ENCODE assay signal across 2 cellular contexts in genomic region chr3:60582285-60582684, GRCh38.
TF ChIP-seq lines count a peak whose summit lies in the region.

No MANE protein-coding gene starts in this region.

TF ChIP-seq in IMR-90, 13 proteins besides CTCF, POLR2A, EP300 and RAD21 (continued from another document):
- TF ChIP-seq ELK1 (IDR thresholded peaks at IDR 0.05; ENCODE audit: borderline replicate concordance, low read depth, low read length) (no peak), USF2 (IDR thresholded peaks at IDR 0.05; ENCODE audit: low read depth, low read length) (no peak), MXI1 (IDR thresholded peaks at IDR 0.05; ENCODE audit: borderline replicate concordance, low read depth, low read length) (no peak)

TF ChIP-seq in liver, 16 proteins besides CTCF, POLR2A, EP300 and RAD21 (continued from another document):
- TF ChIP-seq ZBTB33 (IDR thresholded peaks at IDR 0.05) (no peak), HNF4A (conservative IDR thresholded peaks at IDR 0.05) (peak in 1 of 2 donors; percentile 16)
